Comparison of ENCODE assay signal across 1 cellular context in the genomic region with DNA sequence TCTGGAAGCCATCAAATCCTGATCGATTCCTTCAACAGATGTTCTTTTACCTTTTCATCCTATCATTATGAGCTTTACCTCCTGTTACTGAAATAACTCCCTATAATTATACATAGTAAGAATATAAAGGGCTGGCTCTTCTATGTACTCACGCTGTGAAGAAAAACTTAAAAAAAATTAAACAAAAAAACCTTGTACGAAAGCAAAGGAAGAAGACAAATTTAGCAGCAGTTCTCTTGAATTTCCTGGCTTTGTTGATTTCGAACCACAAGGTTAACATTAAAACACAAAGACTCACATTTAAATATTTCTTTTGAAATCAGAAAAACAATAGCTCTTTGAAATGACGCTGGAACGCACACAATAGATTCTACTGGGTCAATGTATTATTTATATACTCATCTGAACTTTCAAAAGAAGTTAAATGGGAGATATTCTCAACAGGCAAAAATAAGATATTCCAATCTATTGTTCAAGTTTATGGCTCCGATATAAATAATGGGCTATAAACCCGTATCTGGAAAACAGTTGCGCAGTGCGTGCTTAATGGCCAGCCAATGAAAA.
TF ChIP-seq lines count a peak whose summit lies in the region.

No MANE protein-coding gene starts in this region.

TF ChIP-seq in HepG2, 621 proteins besides CTCF, POLR2A, EP300 and RAD21:
- TF ChIP-seq, protein P1, sequence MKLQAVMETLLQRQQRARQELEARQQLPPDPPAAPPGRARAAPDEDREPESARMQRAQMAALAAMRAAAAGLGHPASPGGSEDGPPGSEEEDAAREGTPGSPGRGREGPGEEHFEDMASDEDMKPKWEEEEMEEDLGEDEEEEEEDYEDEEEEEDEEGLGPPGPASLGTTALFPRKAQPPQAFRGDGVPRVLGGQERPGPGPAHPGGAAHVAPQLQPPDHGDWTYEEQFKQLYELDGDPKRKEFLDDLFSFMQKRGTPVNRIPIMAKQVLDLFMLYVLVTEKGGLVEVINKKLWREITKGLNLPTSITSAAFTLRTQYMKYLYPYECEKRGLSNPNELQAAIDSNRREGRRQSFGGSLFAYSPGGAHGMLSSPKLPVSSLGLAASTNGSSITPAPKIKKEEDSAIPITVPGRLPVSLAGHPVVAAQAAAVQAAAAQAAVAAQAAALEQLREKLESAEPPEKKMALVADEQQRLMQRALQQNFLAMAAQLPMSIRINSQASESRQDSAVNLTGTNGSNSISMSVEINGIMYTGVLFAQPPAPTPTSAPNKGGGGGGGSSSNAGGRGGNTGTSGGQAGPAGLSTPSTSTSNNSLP (IDR thresholded peaks at IDR 0.05; ENCODE audit: low read depth, low read length) = peak; percentile 73
- TF ChIP-seq NFYC (CRISPR knock-in tag; IDR thresholded peaks at IDR 0.05) = 0 out of 2 replicates have a peak, but pooled peaks have one; percentile 76
- TF ChIP-seq CHD4 (IDR thresholded peaks at IDR 0.05; ENCODE audit: borderline replicate concordance, low read length) = no peak
- TF ChIP-seq CEBPG (CRISPR knock-in tag; IDR thresholded peaks at IDR 0.05) = peak; percentile 36; the same call in 1 of the 2 replicates
- 0 out of 2 replicates have a peak, but pooled peaks have one; percentile 47 for TF ChIP-seq SOX5 (CRISPR knock-in tag; IDR thresholded peaks at IDR 0.05; ENCODE audit: borderline replicate concordance)
- TF ChIP-seq NFYB (CRISPR knock-in tag; IDR thresholded peaks at IDR 0.05) = no peak
- TF ChIP-seq CREB1 (IDR thresholded peaks at IDR 0.05) = 0 out of 2 replicates have a peak, but pooled peaks have one; percentile 30
- TF ChIP-seq CREB1 (CRISPR knock-in tag; IDR thresholded peaks at IDR 0.05) = peak; percentile 74; the same call in 1 of the 2 replicates
- TF ChIP-seq KDM5A (IDR thresholded peaks at IDR 0.05; ENCODE audit: borderline replicate concordance, low read length) = peak; percentile 25; the same call in 1 of the 2 replicates
